ENCODE assay signal across 7 cellular contexts in the genomic region with DNA sequence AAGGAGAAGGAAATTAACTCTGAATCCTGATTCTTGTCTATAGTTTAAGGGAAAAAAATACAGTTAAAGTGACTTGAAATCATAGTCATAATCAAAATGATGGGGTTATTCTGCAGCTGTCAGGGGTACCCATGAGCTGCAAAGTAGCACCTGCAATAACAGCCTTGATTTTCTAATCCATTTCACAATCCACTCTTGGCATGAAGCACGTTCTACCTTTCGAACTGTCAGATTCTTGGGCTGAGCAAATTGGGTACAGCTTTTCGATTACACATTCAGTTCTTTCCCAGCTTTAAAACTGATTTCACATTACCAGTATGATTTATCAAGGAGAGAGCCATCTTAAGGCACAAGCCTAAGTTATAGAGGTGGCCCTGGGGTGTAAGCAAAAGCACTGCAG.
"Had no signal": no experiment of that assay in that cellular context is flagged by ENCODE, and none has a peak within 500 bp of the region (broad histone marks: within the 10 kb centered on the region; RNA-seq: fewer than 3 reads in every experiment).

No MANE protein-coding gene starts in this region.

- H3K9me3 ChIP-seq: HAP-1 had no signal

- FAIRE-seq: HTR-8/SVneo had no signal

- H3K36me3 ChIP-seq: HAP-1 had no signal

- H2AFZ ChIP-seq: GM23248 had no signal

- H3K27ac ChIP-seq: GM23248 had no signal

- ATAC-seq: HCT116 had no signal

- DNase-seq: GM23248, GOT3, H7, HFFc6 had no signal

- H3K9ac ChIP-seq: GM23248 had no signal

- H3K4me3 ChIP-seq: GM23248, HAP-1 had no signal
